ENCODE assay signal across 1 cellular context in the genomic region with DNA sequence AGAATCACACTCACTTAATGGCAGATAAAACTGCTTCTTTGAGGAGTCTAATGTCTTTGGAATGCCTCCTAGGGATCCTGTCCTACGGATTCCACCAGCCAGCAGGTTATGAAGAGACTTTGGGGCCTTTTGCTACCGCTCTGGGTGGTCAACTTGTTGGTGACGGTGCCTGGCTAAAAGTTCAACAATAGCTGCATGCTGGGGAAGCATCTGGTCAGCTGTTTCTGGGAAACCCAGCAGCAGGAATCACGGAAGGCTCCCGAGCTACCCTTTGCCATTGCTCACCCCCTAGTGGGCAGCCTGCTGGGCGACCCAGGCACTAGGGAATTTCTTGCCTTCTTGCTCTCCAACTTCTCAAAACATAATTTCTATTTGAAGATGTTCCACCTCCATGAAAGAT.
TF ChIP-seq lines count a peak whose summit lies in the region.

No MANE protein-coding gene starts in this region.

TF ChIP-seq in IMR-90, 13 proteins besides CTCF, POLR2A, EP300 and RAD21 (continued from another document):
- no peak for TF ChIP-seq RCOR1 (IDR thresholded peaks at IDR 0.05; ENCODE audit: insufficient replicate concordance, low read length)
- TF ChIP-seq CEBPB (IDR thresholded peaks at IDR 0.05; ENCODE audit: low read depth, low read length) = no peak
- no peak for TF ChIP-seq MAZ (IDR thresholded peaks at IDR 0.05; ENCODE audit: borderline replicate concordance, low read depth, low read length)
- no peak for TF ChIP-seq BHLHE40 (IDR thresholded peaks at IDR 0.05; ENCODE audit: low read depth, low read length)
- TF ChIP-seq MXI1 (IDR thresholded peaks at IDR 0.05; ENCODE audit: borderline replicate concordance, low read depth, low read length) = no peak
- TF ChIP-seq, protein P1, sequence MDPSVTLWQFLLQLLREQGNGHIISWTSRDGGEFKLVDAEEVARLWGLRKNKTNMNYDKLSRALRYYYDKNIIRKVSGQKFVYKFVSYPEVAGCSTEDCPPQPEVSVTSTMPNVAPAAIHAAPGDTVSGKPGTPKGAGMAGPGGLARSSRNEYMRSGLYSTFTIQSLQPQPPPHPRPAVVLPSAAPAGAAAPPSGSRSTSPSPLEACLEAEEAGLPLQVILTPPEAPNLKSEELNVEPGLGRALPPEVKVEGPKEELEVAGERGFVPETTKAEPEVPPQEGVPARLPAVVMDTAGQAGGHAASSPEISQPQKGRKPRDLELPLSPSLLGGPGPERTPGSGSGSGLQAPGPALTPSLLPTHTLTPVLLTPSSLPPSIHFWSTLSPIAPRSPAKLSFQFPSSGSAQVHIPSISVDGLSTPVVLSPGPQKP (IDR thresholded peaks at IDR 0.05; ENCODE audit: borderline replicate concordance, low read depth, low read length) = no peak
- TF ChIP-seq, protein P2, sequence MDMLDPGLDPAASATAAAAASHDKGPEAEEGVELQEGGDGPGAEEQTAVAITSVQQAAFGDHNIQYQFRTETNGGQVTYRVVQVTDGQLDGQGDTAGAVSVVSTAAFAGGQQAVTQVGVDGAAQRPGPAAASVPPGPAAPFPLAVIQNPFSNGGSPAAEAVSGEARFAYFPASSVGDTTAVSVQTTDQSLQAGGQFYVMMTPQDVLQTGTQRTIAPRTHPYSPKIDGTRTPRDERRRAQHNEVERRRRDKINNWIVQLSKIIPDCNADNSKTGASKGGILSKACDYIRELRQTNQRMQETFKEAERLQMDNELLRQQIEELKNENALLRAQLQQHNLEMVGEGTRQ (IDR thresholded peaks at IDR 0.05; ENCODE audit: low read depth, low read length) = no peak
- TF ChIP-seq SMC3 (IDR thresholded peaks at IDR 0.05; ENCODE audit: low read depth, low read length) = no peak
